10 cellular contexts compared by ENCODE assay signal in the genomic region with DNA sequence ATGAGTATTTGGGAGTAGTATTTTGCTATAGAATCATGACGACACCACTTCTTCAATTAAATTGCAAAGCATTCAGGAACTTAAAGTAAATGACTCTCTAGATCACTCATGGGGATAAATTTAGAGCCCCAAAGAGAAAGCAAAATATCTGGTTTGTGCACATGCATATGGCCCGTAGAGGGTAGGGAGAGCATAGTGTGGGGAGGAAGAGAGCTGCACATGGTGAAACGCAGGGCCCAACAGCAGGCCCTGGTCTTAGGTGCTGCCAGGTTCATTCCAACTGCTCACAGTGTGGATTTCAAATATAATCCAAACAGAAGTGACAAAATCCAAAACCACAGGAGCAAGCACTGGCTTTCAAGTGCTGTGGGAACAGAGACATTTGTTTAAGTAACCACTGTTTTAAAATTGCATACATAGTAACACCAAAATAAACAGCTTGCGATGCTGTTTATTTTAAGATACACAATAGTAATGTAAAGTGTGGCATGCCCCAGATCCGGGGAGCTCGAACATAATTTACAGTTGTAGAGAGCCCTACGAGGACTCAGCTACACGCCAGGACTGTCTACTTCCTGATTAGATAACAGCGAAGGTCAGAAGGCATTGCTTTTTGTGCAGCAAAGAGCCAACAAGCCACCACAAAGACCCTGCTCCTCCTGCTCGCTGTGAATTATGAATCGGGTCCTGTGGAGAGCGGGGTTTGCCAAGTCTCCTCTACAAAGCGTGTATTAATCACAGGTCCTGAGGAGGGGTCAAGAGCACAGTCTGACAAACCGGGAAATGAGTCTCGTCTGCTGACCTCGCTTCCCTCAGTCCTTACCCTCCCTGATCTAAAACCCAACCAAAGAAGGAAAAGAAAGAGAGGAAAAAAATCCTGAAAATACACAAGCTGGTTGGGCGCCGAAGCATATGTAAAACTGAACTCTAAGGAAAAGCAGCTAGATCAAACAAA.
A peak's percentile ranks its signal among the peaks of the same experiment; 100 is the strongest.
DNase-seq lines count a peak whose midpoint lies in the region; ATAC-seq, FAIRE-seq and TF ChIP-seq lines count a peak whose summit lies in the region.
"Had no signal": no experiment of that assay in that cellular context is flagged by ENCODE, and none has a peak within 500 bp of the region (broad histone marks: within the 10 kb centered on the region; RNA-seq: fewer than 3 reads in every experiment).

No MANE protein-coding gene starts in this region.

- TF ChIP-seq CTCF in body of pancreas (IDR thresholded peaks at IDR 0.05) (no peak), HepG2 (CRISPR knock-in tag; IDR thresholded peaks at IDR 0.05) (no peak)

- H2AFZ ChIP-seq in HepG2 (ENCODE audit: low read length) = no peak overlapping the region

- H3K4me2 ChIP-seq in HepG2 (ENCODE audit: low read depth, low read length) = peak overlapping the region; percentile 75

- peak overlapping the region; percentile 57 for H3K9ac ChIP-seq in HepG2 (ENCODE audit: insufficient read depth, low read depth, low read length)

- BruUV-seq in HepG2 (replicated peaks; lab: Mats Ljungman, UMichigan) = no TSS peak

- POLR2A ChIA-PET in HepG2 (lab: Yijun Ruan, JAX) = interaction anchor here (0.7 to 1.8 kb wide), 3 partner anchors 9 to 81 kb away, joined by 3 to 6 read pairs (median 3); partner anchors contain the start of gene MEIS2

- H3K27me3 ChIP-seq in body of pancreas (no peaks in the 10 kb centered on the region), HepG2 (ENCODE audit: control insufficient read depth in 1 of 2, insufficient read depth in 2 of 2, low read length in 2 of 2) (no peaks in the 10 kb centered on the region; a peak in 1 of 5 replicates)

- DNase-seq in Right ventricle myocardium inferior (ENCODE audit: missing footprints) = no peak
- DNase-seq in cardiac septum (ENCODE audit: low spot score) = no peak
- peak; percentile 46 to 65 (median 59) for DNase-seq in body of pancreas
- DNase-seq in HepG2 (ENCODE audit: low spot score) = peak; percentile 83
- DNase-seq in middle frontal gyrus (ENCODE audit: extremely low spot score, low spot score) = no peak
- no peak for DNase-seq in AG08395 (ENCODE audit: low spot score)
- DNase-seq: activated CD8-positive, alpha-beta memory T cell treated with anti-CD3 and anti-CD28 coated beads, Interleukin-2, amount 50 U/mL, for 48 hours had no signal

- 15 to 19% methylated on average over 18 of the region's 18 CpGs for WGBS in body of pancreas, 2 donors
- WGBS in HepG2 (ENCODE audit: low lambda C conversion rate) = 24% methylated on average over 16 of the region's 18 CpGs

- H3K27ac ChIP-seq in body of pancreas (peak overlapping the region; percentile 47 to 82 (median 77)), HepG2 (ENCODE audit: extremely low read length, insufficient read depth, low read length) (peak overlapping the region; percentile 73)

- H3K79me2 ChIP-seq in HepG2 (ENCODE audit: insufficient read depth, low read length) = no peaks in the 10 kb centered on the region

- H3K9me3 ChIP-seq in body of pancreas = no peaks in the 10 kb centered on the region
- H3K9me3 ChIP-seq in HepG2 (ENCODE audit: low read length) = no peaks in the 10 kb centered on the region

- ATAC-seq in Right ventricle myocardium inferior (peak; percentile 74), body of pancreas (peak; percentile 79), HepG2 (peak; percentile 96), HG03108 (IDR thresholded peaks at IDR 0.05; ENCODE audit: unreplicated experiment) (no peak), GM18858 (IDR thresholded peaks at IDR 0.05; ENCODE audit: unreplicated experiment) (no peak)
- ATAC-seq: stimulated activated memory B cell treated with anti-CD40 and anti-IgM and Interleukin-4, amounts not matched to agents 10 μg/mL and 1 μg/mL and 100 μg/mL, for 72 hours had no signal

- H3K4me1 ChIP-seq in body of pancreas (peaks cover 33% of the 10 kb centered on the region), HepG2 (ENCODE audit: insufficient read depth, low read length) (peaks cover 32% of the 10 kb centered on the region)

- peak; percentile 87 for FAIRE-seq in HepG2 (lab: Jason Lieb, UNC)

- TF ChIP-seq RAD21 in HepG2 (CRISPR knock-in tag; IDR thresholded peaks at IDR 0.05) = no peak

- peak in 1 of 2 experiments; percentile 49; a peak in 1 of 4 replicates for TF ChIP-seq EP300 in HepG2 (IDR thresholded peaks at IDR 0.05; ENCODE audit: low read depth in 2 of 2, low read length in 2 of 2)
- TF ChIP-seq EP300 in HepG2 (CRISPR knock-in tag; IDR thresholded peaks at IDR 0.05; ENCODE audit: borderline replicate concordance) = no peak

- CTCF ChIA-PET in HepG2 (lab: Yijun Ruan, JAX; ENCODE audit: low intra/inter-chr PET ratio, low total read pairs) = no interaction called here

- TF ChIP-seq POLR2A in body of pancreas (IDR thresholded peaks at IDR 0.05) (no peak), HepG2 (IDR thresholded peaks at IDR 0.05; ENCODE audit: insufficient read depth in 1 of 2, low read depth in 2 of 2, low read length in 2 of 2) (peak in 1 of 2 experiments; percentile 59; a peak in 2 of 4 replicates)

- H3K4me3 ChIP-seq in body of pancreas (no peak overlapping the region), HepG2 (replicated peaks in 1 of 3; ENCODE audit: insufficient read depth in 1 of 3, low read depth in 2 of 3, low read length in 3 of 3) (peak overlapping the region; percentile 29 to 54 (median 32); a peak in 5 of 6 replicates)

- no peaks in the 10 kb centered on the region for H3K36me3 ChIP-seq in body of pancreas (replicated peaks in 1 of 2; ENCODE audit: insufficient read depth in 1 of 2, low read depth in 2 of 2)
- no peaks in the 10 kb centered on the region for H3K36me3 ChIP-seq in HepG2 (replicated peaks in 1 of 2; ENCODE audit: control insufficient read depth in 1 of 2, insufficient read depth in 2 of 2, low read length in 2 of 2)

- no peaks in the 10 kb centered on the region for H4K20me1 ChIP-seq in HepG2 (ENCODE audit: insufficient read depth, low read length)

- intact Hi-C loops in Right ventricle myocardium inferior (cut with DNase I) = loop anchor here (5.0 kb wide), 2 partner anchors 38 to 78 kb away; no protein-coding TSS in a partner anchor
- intact Hi-C loops in cardiac septum (cut with DNase I) = loop anchor here (5.0 kb wide), 2 partner anchors 78 to 137 kb away; no protein-coding TSS in a partner anchor
- intact Hi-C loops in body of pancreas (cut with DNase I) = no loop called here
- intact Hi-C loops in HepG2 (cut with micrococcal nuclease; ENCODE audit: unreplicated experiment) = loop anchor here (5.0 to 10.0 kb wide), 2 partner anchors 83 to 115 kb away; partner anchors contain the start of gene MEIS2

- in situ Hi-C loops in HepG2 (cut with HindIII; ENCODE audit: extremely low pct_ligation_motif_present, low pct_unique_long_range_greater_than_20kb) = no loop called here

TF ChIP-seq in HepG2, 621 proteins besides CTCF, POLR2A, EP300 and RAD21 (continues in another document):
- TF ChIP-seq CCDC6 (CRISPR knock-in tag; IDR thresholded peaks at IDR 0.05) (no peak), PTBP1 (IDR thresholded peaks at IDR 0.05; ENCODE audit: low read depth, low read length, poor library complexity, severe bottlenecking) (no peak), CBFB (CRISPR knock-in tag; IDR thresholded peaks at IDR 0.05) (no peak; the same call in 1 of the 2 replicates), ETV5 (CRISPR knock-in tag; IDR thresholded peaks at IDR 0.05; ENCODE audit: borderline replicate concordance) (no peak; the same call in 1 of the 2 replicates), DBP (CRISPR knock-in tag; IDR thresholded peaks at IDR 0.05; ENCODE audit: not compliant biosample characterization) (no peak), NFKBIZ (CRISPR knock-in tag; IDR thresholded peaks at IDR 0.05) (no peak), NR0B2 (CRISPR knock-in tag; IDR thresholded peaks at IDR 0.05) (no peak), ZNF441 (CRISPR knock-in tag; IDR thresholded peaks at IDR 0.05; ENCODE audit: borderline replicate concordance) (no peak), ZNF598 (CRISPR knock-in tag; IDR thresholded peaks at IDR 0.05; ENCODE audit: borderline replicate concordance) (no peak), ZSCAN22 (CRISPR knock-in tag; IDR thresholded peaks at IDR 0.05) (no peak), ZNF121 (CRISPR knock-in tag; IDR thresholded peaks at IDR 0.05) (no peak), SRSF4 (IDR thresholded peaks at IDR 0.05; ENCODE audit: low read depth, low read length, poor library complexity, severe bottlenecking) (no peak)
- TF ChIP-seq, protein P1, sequence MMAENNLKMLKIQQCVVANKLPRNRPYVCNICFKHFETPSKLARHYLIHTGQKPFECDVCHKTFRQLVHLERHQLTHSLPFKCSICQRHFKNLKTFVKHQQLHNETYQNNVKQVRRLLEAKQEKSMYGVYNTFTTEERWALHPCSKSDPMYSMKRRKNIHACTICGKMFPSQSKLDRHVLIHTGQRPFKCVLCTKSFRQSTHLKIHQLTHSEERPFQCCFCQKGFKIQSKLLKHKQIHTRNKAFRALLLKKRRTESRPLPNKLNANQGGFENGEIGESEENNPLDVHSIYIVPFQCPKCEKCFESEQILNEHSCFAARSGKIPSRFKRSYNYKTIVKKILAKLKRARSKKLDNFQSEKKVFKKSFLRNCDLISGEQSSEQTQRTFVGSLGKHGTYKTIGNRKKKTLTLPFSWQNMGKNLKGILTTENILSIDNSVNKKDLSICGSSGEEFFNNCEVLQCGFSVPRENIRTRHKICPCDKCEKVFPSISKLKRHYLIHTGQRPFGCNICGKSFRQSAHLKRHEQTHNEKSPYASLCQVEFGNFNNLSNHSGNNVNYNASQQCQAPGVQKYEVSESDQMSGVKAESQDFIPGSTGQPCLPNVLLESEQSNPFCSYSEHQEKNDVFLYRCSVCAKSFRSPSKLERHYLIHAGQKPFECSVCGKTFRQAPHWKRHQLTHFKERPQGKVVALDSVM (CRISPR knock-in tag; IDR thresholded peaks at IDR 0.05) = no peak

Comparison
In these comparisons a context has a peak if more than half of its experiments do, and no peak if none do; other contexts are left out.
1. ATAC-seq: peak in Right ventricle myocardium inferior (single experiment), body of pancreas (single experiment) and HepG2 (single experiment); none in HG03108 (single experiment) and GM18858 (single experiment).
2. DNase-seq: peak in body of pancreas (4 of 4) and HepG2 (single experiment); none in Right ventricle myocardium inferior (single experiment), cardiac septum (single experiment), middle frontal gyrus (single experiment) and AG08395 (single experiment).
3. H3K4me3 ChIP-seq: peak in HepG2 (3 of 3); none in body of pancreas (0 of 2).